Comparison of ENCODE assay signal across 27 cellular contexts in the genomic region with DNA sequence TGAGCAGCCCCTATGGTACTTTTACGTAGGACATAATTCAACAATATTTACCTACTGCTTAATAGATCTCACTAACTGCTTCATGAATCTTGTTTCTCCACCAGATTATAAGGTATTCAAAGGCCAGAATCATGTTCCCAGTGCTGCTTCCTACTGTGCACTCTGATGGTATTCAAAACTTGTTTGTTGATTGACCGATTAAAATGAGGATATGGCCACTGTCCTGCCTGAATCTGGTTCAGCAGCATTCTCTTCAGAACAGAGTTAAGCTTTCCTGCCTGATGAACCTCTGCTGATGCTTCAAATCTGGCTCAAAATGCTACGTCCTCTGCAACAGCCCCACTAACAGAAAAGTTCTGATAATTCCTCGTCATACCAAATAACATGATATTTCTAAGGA.
"Had no signal": no experiment of that assay in that cellular context is flagged by ENCODE, and none has a peak within 500 bp of the region (broad histone marks: within the 10 kb centered on the region; RNA-seq: fewer than 3 reads in every experiment).

No MANE protein-coding gene starts in this region.

- ATAC-seq: effector memory CD8-positive, alpha-beta T cell; esophagus mucosa; gastrocnemius medialis; heart right ventricle; left cardiac atrium; left lung; left ventricle myocardium superior; lower lobe of right lung; mucosa of descending colon had no signal

- H3K9me3 Mint-ChIP-seq: dendritic cell treated with granulocyte-macrophage colony-stimulating factor and Interleukin-4, amounts not matched to agents 40 ng/mL and 50 ng/mL, for 4 days; endodermal cell; mesothelial cell of epicardium; naive B cell had no signal

- H3K4me1 Mint-ChIP-seq: naive B cell had no signal

- H3K27me3 Mint-ChIP-seq: dendritic cell treated with granulocyte-macrophage colony-stimulating factor and Interleukin-4, amounts not matched to agents 40 ng/mL and 50 ng/mL, for 4 days; effector memory CD8-positive, alpha-beta T cell; naive B cell had no signal

- H3K27ac Mint-ChIP-seq: dendritic cell treated with granulocyte-macrophage colony-stimulating factor and Interleukin-4, amounts not matched to agents 40 ng/mL and 50 ng/mL, for 4 days; effector memory CD8-positive, alpha-beta T cell; endodermal cell; mesothelial cell of epicardium; naive B cell had no signal

- H3K4me3 Mint-ChIP-seq: dendritic cell treated with granulocyte-macrophage colony-stimulating factor and Interleukin-4, amounts not matched to agents 40 ng/mL and 50 ng/mL, for 4 days; effector memory CD8-positive, alpha-beta T cell; endodermal cell; mesothelial cell of epicardium; naive B cell had no signal

- DNase-seq: colonic mucosa; cortex of kidney; effector CD8-positive, alpha-beta T cell; effector memory CD8-positive, alpha-beta T cell; endodermal cell; erythroblast; esophagus squamous epithelium; foreskin fibroblast; foreskin melanocyte; gastrocnemius medialis; glutamatergic neuron; head of caudate nucleus; heart right ventricle; hippocampal formation; left cardiac atrium; left lung; left ventricle myocardium superior; lower lobe of right lung; mesenchymal stem cell; mucosa of descending colon; naive B cell had no signal

- FAIRE-seq: endometrium, islet of Langerhans, keratinocyte had no signal

- H3K36me3 Mint-ChIP-seq: mesothelial cell of epicardium, naive B cell had no signal
